Comparison of ENCODE assay signal across 8 cellular contexts in genomic region chr10:74586088-74586585, GRCh38.
DNase-seq lines count a peak whose midpoint lies in the region; ATAC-seq and TF ChIP-seq lines count a peak whose summit lies in the region.

No MANE protein-coding gene starts in this region.

- H3K9me3 ChIP-seq in prostate gland, result no peaks in the 10 kb centered on the region

- intact Hi-C loops in prostate gland (cut with DNase I), result no loop called here

- TF ChIP-seq CTCF in VCaP (conservative IDR thresholded peaks at IDR 0.05) (no peak), prostate gland (IDR thresholded peaks at IDR 0.05) (no peak)

- ATAC-seq in HG02610 (IDR thresholded peaks at IDR 0.05; ENCODE audit: unreplicated experiment) (peak; percentile 33), esophagus mucosa (no peak)

- H3K4me3 ChIP-seq in prostate gland, result peak overlapping the region in 1 of 2 donors; percentile 2

- H3K4me1 ChIP-seq in prostate gland (replicated peaks), result peaks cover 14% of the 10 kb centered on the region

- H3K27ac ChIP-seq in VCaP (peak overlapping the region; percentile 93), prostate gland (peak overlapping the region; percentile 52 to 64)

- no peaks in the 10 kb centered on the region for H3K27me3 ChIP-seq in prostate gland (replicated peaks; ENCODE audit: insufficient read depth)

- no peak for TF ChIP-seq POLR2A in prostate gland (IDR thresholded peaks at IDR 0.05)

- H3K36me3 ChIP-seq in prostate gland, result no peaks in the 10 kb centered on the region

- DNase-seq in D341Med (ENCODE audit: low spot score) (peak; percentile 17), dermis blood vessel endothelial cell (peak; percentile 30), prostate gland (ENCODE audit: low spot score) (peak; percentile 20), foreskin melanocyte (no peak), NCI-H187 treated with DMSO at 0.1 percent for 48 hours (lab: John Stamatoyannopoulos, UW) (no peak)

- 0% methylated on average over 1 of the region's 1 CpG for WGBS in prostate gland

Comparison
In these comparisons a context has a peak if more than half of its experiments do, and no peak if none do; other contexts are left out.
1. DNase-seq: peak in D341Med (single experiment), dermis blood vessel endothelial cell (single experiment) and prostate gland (single experiment); none in foreskin melanocyte (single experiment) and NCI-H187 treated with DMSO at 0.1 percent for 48 hours (single experiment).